8 cellular contexts compared by ENCODE assay signal in genomic region chr12:56127888-56128668, GRCh38. TPM values are rescaled to one million over a fixed set of nuclear protein-coding genes. Genes with fewer than 3 reads are reported as not detected.
DNase-seq lines count a peak whose midpoint lies in the region; ATAC-seq, FAIRE-seq and TF ChIP-seq lines count a peak whose summit lies in the region.

Gene ESYT1, plus strand, starts transcription at chr12:56128267. Its CDS starts 53 bp downstream, at chr12:56128320.

- H3K4me3 ChIP-seq in astrocyte of the cerebellum (ENCODE audit: low read depth, low read length) (peak within 1 kb of the TSS; percentile 92), rectal smooth muscle tissue (ENCODE audit: low read length) (peak within 1 kb of the TSS; percentile 94), aorta (ENCODE audit: low read length in 2 of 2) (peak within 1 kb of the TSS; percentile 50 to 67)

- H3K9ac ChIP-seq in rectal smooth muscle tissue (ENCODE audit: low read length) = peak within 1 kb of the TSS; percentile 77

- no peak for TF ChIP-seq CTCF in astrocyte of the cerebellum (IDR thresholded peaks at IDR 0.05; ENCODE audit: low read depth, low read length, missing control alignments)

- H3K27ac ChIP-seq in rectal smooth muscle tissue (ENCODE audit: low read depth, low read length) = peak within 1 kb of the TSS; percentile 95
- peak within 1 kb of the TSS in 1 of 2 donors; percentile 61 for H3K27ac ChIP-seq in aorta (ENCODE audit: low read depth in 1 of 2, low read length in 2 of 2)

- DNase-seq in GM18507 (ENCODE audit: extremely low spot score, insufficient read length, low read depth) (peak; percentile 93), NCI-H2029 treated with DMSO at 0.1 percent for 48 hours (lab: John Stamatoyannopoulos, UW) (peak; percentile 98), T-helper 9 cell (peak; percentile 90), astrocyte of the cerebellum (ENCODE audit: low read depth) (peak; percentile 100), hepatic stellate cell (ENCODE audit: low spot score) (peak; percentile 98), aorta (peak; percentile 98 to 99)

- in situ Hi-C loops in astrocyte of the cerebellum (cut with HindIII; ENCODE audit: low sequenced_read_pairs) = loop anchor here (5.0 to 10.0 kb wide), 2 partner anchors 47 to 94 kb away; partner anchors contain the start of genes NABP2 and RNF41

- intact Hi-C loops in aorta (cut with DNase I) = loop anchor here (2.0 kb wide), 2 partner anchors 23 to 61 kb away; partner anchors contain the start of gene SMARCC2 (in 1 of the 2)

- H3K27me3 ChIP-seq in rectal smooth muscle tissue (ENCODE audit: control insufficient read depth, insufficient read depth, low read length) (no peaks in the 10 kb centered on the region), aorta (ENCODE audit: control insufficient read depth in 1 of 2, insufficient read depth in 2 of 2, low read length in 1 of 2) (no peaks in the 10 kb centered on the region)

- FAIRE-seq in GM18507 (lab: Jason Lieb, UNC) = peak; percentile 98

- H3K36me3 ChIP-seq in rectal smooth muscle tissue (ENCODE audit: control insufficient read depth, insufficient read depth, low read length) (peaks cover 17% of the 10 kb centered on the region), aorta (ENCODE audit: control insufficient read depth in 1 of 2, insufficient read depth in 2 of 2, low read length in 1 of 2) (peaks cover 3 to 8% of the 10 kb centered on the region in 2 donors)

- peak; percentile 88 for ATAC-seq in HG02981 (IDR thresholded peaks at IDR 0.05; ENCODE audit: unreplicated experiment)
- ATAC-seq in aorta (ENCODE audit: low FRiP score) = peak; percentile 96

- H3K9me3 ChIP-seq in aorta (ENCODE audit: control insufficient read depth, low read length) = no peaks in the 10 kb centered on the region

- WGBS in aorta, 2 donors = 0% methylated on average over 49 of the region's 49 CpGs

- H3K4me1 ChIP-seq in rectal smooth muscle tissue (ENCODE audit: control insufficient read depth, insufficient read depth, low read length) = peaks cover 19% of the 10 kb centered on the region
- peaks cover 0 to 5% of the 10 kb centered on the region in 2 donors for H3K4me1 ChIP-seq in aorta (ENCODE audit: control insufficient read depth in 1 of 2, insufficient read depth in 2 of 2, low read length in 2 of 2)

RNA-seq across cellular contexts. Expression of gene ESYT1, which starts in this region (rescaled TPM):
- 100 to 1,000 TPM; 103 to 106 TPM for total RNA-seq in aorta
- 10 to 100 TPM; 27.0 to 54.6 TPM for polyA plus RNA-seq in aorta
